In the genomic region with DNA sequence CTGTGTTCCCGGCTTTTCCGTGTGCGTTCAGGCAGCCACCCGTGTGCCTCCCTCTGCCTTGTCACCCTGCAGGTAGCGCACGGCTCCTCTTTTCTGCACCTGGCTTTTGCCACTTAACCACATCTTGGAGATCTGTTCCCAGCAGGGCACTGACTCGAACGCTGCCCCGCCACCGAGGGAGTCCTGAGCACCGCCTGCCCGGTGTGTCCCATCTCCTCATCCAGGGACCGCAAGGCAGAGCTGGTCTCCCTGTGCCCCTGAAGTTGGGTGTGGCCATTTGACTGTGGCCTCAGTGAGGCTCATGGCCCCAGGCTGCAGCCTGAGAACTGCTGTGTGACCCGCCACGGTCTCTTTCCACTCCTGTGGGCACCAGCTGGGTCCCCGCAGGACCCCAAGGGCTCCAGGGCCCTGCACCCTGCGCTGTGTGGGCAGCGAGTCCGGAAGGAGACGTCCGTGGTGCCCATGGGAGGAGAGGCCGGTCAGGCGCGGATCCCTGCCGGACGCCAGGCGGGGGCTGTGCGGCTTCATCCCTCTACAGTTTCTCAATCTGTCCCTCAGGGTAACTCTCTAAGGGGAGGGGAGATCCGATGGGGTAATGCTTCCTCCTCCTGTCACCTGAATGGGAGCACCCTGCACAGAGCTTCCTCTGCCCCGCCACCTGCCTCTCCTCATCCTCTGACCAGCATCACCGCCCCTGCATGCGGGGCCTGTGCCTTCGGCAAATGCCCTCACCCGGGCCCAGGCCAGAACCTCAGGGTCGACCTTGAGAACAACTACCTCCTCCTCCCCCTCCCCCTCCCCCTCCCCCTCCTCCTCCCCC, we compare ENCODE assay signal across 1 cellular context.
TF ChIP-seq lines count a peak whose summit lies in the region.

No MANE protein-coding gene starts in this region.

TF ChIP-seq in H1, 55 proteins besides CTCF, POLR2A, EP300 and RAD21:
- 0 out of 2 replicates have a peak, but pooled peaks have one; percentile 2 for TF ChIP-seq TAF1 (IDR thresholded peaks at IDR 0.05; ENCODE audit: low read depth, low read length)
- peak; percentile 47; the same call in 1 of the 2 replicates for TF ChIP-seq KDM1A (IDR thresholded peaks at IDR 0.05; ENCODE audit: borderline replicate concordance, low read length)
- no peak for TF ChIP-seq ASH2L (IDR thresholded peaks at IDR 0.05; ENCODE audit: low read length)
TF ChIP-seq in H1: peak in this region for 2.
